10 cellular contexts compared by ENCODE assay signal in the genomic region with DNA sequence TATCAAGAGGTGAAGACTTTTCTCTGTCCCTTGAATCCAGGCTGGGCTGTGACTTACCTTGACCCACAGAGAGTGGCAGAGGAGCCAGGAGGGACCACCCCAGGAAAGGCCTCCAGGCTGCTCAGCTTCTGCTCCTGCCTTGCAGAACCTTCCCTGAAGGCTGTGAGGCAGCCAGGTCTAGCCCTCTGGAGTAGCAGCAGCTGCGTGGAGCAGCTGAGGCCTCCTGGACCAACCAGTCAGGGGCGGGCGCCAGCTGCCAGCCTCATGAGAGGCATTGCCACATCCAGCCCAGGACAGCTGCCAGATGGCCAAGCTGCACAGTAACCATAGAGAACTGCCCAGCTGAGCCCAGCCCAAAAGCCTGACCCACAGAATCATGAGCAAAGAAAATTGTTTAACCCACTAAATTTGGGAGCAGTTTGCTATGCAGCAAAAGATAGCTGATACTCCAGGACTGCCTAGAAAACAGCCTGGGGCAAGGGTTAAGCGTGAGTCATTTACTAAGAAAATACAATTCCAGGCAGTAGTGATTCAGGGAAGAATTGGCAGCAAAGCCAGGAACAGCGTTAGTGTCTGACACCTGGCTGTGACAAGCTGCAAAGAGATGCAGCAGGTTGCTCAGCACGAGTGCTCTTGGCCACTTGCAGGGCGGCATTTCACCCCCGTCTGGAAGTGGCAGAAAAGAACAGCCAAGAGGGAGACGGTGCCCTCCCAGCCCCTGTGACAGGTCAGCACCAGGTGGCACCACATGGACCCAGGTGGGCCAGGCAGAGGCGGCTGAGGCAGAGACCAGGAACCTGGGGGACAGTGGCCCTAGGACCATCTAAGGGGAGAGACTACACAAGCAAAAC. TPM values are rescaled to one million over a fixed set of nuclear protein-coding genes. Genes with fewer than 3 reads are reported as not detected.
DNase-seq lines count a peak whose midpoint lies in the region; ATAC-seq and TF ChIP-seq lines count a peak whose summit lies in the region.
"Had no signal": no experiment of that assay in that cellular context is flagged by ENCODE, and none has a peak within 500 bp of the region (broad histone marks: within the 10 kb centered on the region; RNA-seq: fewer than 3 reads in every experiment).

No MANE protein-coding gene starts in this region.

- H3K27me3 Mint-ChIP-seq in activated T-cell treated with anti-CD3 and anti-CD28 coated beads, Interleukin-2, amount 50 U/mL, for 4 hours (ENCODE audit: low read depth) = peaks cover 24% of the 10 kb centered on the region

- no peaks in the 10 kb centered on the region for H3K4me1 Mint-ChIP-seq in activated T-cell treated with anti-CD3 and anti-CD28 coated beads, Interleukin-2, amount 50 U/mL, for 4 hours (ENCODE audit: low read depth)

- no peak overlapping the region for H3K4me3 ChIP-seq in coronary artery
- H3K4me3 ChIP-seq: lung had no signal

- ATAC-seq in activated T-cell treated with anti-CD3 and anti-CD28 coated beads, Interleukin-2, amount 50 U/mL, for 4 hours = no peak

- no peak overlapping the region for H3K4me3 Mint-ChIP-seq in activated T-cell treated with anti-CD3 and anti-CD28 coated beads, Interleukin-2, amount 50 U/mL, for 4 hours

- TF ChIP-seq CTCF in coronary artery (IDR thresholded peaks at IDR 0.05) = no peak

- no peaks in the 10 kb centered on the region for H3K9me3 Mint-ChIP-seq in activated T-cell treated with anti-CD3 and anti-CD28 coated beads, Interleukin-2, amount 50 U/mL, for 4 hours

- no peaks in the 10 kb centered on the region for H3K36me3 Mint-ChIP-seq in activated T-cell treated with anti-CD3 and anti-CD28 coated beads, Interleukin-2, amount 50 U/mL, for 4 hours (ENCODE audit: insufficient read depth)

- DNase-seq in EL = peak; percentile 76
- DNase-seq in NCI-H2029 (lab: John Stamatoyannopoulos, UW) = peak; percentile 75
- peak; percentile 47 for DNase-seq in coronary artery (ENCODE audit: low spot score)
- DNase-seq in mesenteric fat pad (ENCODE audit: low spot score) = peak; percentile 82
- no peak for DNase-seq in AML-193 (lab: John Stamatoyannopoulos, UW)
- DNase-seq in NCI-H1417 treated with DMSO at 0.1 percent for 48 hours (lab: John Stamatoyannopoulos, UW) = no peak
- no peak for DNase-seq in NCI-H2107 treated with DMSO at 0.1 percent for 48 hours (lab: John Stamatoyannopoulos, UW; ENCODE audit: unreplicated experiment)
- DNase-seq in activated T-cell treated with anti-CD3 and anti-CD28 coated beads, Interleukin-2, amount 50 U/mL, for 4 hours = no peak
- DNase-seq: NCI-H1436 treated with DMSO at 0.1 percent for 48 hours had no signal

- no peak overlapping the region for H3K27ac ChIP-seq in coronary artery

RNA-seq across cellular contexts. Expression of a gene that starts 14.7 kb away (rescaled TPM):
- total RNA-seq in mesenteric fat pad = 2.9 TPM
- total RNA-seq in activated T-cell treated with anti-CD3 and anti-CD28 coated beads, Interleukin-2, amount 50 U/mL, for 4 hours = 10 to 100 TPM in 2 of 3 donors, 1 to 10 TPM in 1; 8.3 to 10.5 (median 10.3) TPM

RNA-seq across cellular contexts. Expression of a gene that starts 34.5 kb away (rescaled TPM):
- not detected for total RNA-seq in mesenteric fat pad
- total RNA-seq in activated T-cell treated with anti-CD3 and anti-CD28 coated beads, Interleukin-2, amount 50 U/mL, for 4 hours = not detected
- total RNA-seq: lung had no signal

Comparison
In these comparisons a context has a peak if more than half of its experiments do, and no peak if none do; other contexts are left out.
1. DNase-seq: peak in EL (single experiment), NCI-H2029 (single experiment), coronary artery (single experiment) and mesenteric fat pad (single experiment); none in AML-193 (0 of 2), NCI-H1417 treated with DMSO at 0.1 percent for 48 hours (single experiment), NCI-H2107 treated with DMSO at 0.1 percent for 48 hours (single experiment) and activated T-cell treated with anti-CD3 and anti-CD28 coated beads, Interleukin-2, amount 50 U/mL, for 4 hours (single experiment).